Comparison of ENCODE assay signal across 8 cellular contexts in the genomic region with DNA sequence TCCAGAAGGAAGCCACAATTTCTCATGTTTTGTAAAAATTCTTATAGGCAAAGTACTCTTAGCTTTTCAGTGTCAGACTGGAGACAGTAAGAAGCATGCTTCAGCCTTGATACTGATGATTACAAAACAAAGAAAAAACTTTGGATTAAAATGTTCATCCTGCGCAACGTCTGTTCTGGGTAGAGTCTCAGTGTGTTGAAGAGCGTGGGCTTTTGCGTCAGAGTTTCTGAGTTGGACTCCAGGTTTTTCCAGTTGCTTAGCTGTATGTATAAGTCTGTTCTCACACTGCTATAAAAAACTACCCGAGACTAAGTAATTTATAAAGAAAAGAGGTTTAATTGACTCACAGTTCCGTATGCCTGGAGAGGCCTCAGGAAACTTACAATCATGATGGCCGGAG.
"Had no signal": no experiment of that assay in that cellular context is flagged by ENCODE, and none has a peak within 500 bp of the region (broad histone marks: within the 10 kb centered on the region; RNA-seq: fewer than 3 reads in every experiment).

No MANE protein-coding gene starts in this region.

- H3K4me1 ChIP-seq: HAP-1 had no signal

- H3K4me3 Mint-ChIP-seq: HFFc6 had no signal

- DNase-seq: GM23248, GOT3, H7, HFFc6, IMR-90, KG1 had no signal

- H3K27ac Mint-ChIP-seq: HFFc6 had no signal

- H3K36me3 ChIP-seq: HAP-1 had no signal

- H3K9me3 ChIP-seq: HAP-1 had no signal

- H3K4me3 ChIP-seq: GM23248, HAP-1, K562 had no signal
